ENCODE assay signal across 1 cellular context in the genomic region with DNA sequence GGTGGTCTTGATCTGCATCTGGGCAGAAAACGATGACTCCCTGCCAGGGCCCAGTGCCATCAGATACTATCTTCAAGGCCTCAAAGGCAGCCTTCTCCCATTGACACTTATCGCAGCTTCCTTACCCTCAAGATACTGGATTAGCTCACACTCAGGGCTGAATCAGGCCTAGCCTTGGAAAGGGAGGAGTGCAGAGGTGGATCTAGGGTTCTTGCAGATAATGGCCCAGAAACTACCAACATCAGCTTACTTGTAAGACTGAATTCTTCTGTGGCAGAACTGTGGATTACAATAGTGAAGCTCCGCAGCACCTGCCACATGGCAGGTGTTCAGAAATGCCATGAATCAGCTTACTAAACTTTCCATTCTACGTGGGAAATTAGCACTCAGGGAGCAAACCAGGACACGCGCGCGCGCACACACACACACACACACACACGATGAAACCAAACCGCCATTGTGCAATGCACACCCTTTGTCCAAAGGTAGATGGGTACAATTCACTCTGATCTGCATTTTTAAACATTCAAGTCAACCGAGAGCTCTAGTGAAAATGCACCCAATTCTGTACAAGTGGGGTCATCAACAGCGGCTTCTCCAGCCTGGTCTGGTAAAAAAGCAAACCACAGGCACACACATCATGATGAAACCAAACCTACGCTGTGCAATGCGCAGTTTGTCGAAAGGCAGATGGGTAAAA.
A peak's percentile ranks its signal among the peaks of the same experiment; 100 is the strongest.
TF ChIP-seq lines count a peak whose summit lies in the region.

No MANE protein-coding gene starts in this region.

TF ChIP-seq in HepG2, 621 proteins besides CTCF, POLR2A, EP300 and RAD21 (continued from another document and continues in another):
- TF ChIP-seq GLI4 (CRISPR knock-in tag; IDR thresholded peaks at IDR 0.05; ENCODE audit: borderline replicate concordance), result no peak
- no peak for TF ChIP-seq ZNF747 (CRISPR knock-in tag; IDR thresholded peaks at IDR 0.05; ENCODE audit: borderline replicate concordance)
- TF ChIP-seq ZNF383 (CRISPR knock-in tag; IDR thresholded peaks at IDR 0.05; ENCODE audit: borderline replicate concordance), result no peak
- no peak for TF ChIP-seq JUNB (CRISPR knock-in tag; IDR thresholded peaks at IDR 0.05; ENCODE audit: borderline replicate concordance)
- TF ChIP-seq MATR3 (CRISPR knock-in tag; IDR thresholded peaks at IDR 0.05), result no peak
- peak; percentile 30; the same call in 1 of the 2 replicates for TF ChIP-seq NCOA2 (CRISPR knock-in tag; IDR thresholded peaks at IDR 0.05)
- TF ChIP-seq ZSCAN30 (CRISPR knock-in tag; IDR thresholded peaks at IDR 0.05), result no peak
- no peak; the same call in 1 of the 2 replicates for TF ChIP-seq HDAC2 (CRISPR knock-in tag; IDR thresholded peaks at IDR 0.05)
- no peak for TF ChIP-seq MEF2D (CRISPR knock-in tag; IDR thresholded peaks at IDR 0.05)
- TF ChIP-seq SATB2 (CRISPR knock-in tag; IDR thresholded peaks at IDR 0.05), result no peak
- no peak for TF ChIP-seq CBX5 (CRISPR knock-in tag; IDR thresholded peaks at IDR 0.05; ENCODE audit: borderline replicate concordance)
- TF ChIP-seq ZNF564 (CRISPR knock-in tag; IDR thresholded peaks at IDR 0.05), result 0 out of 2 replicates have a peak, but pooled peaks have one; percentile 7
- TF ChIP-seq, protein P1, sequence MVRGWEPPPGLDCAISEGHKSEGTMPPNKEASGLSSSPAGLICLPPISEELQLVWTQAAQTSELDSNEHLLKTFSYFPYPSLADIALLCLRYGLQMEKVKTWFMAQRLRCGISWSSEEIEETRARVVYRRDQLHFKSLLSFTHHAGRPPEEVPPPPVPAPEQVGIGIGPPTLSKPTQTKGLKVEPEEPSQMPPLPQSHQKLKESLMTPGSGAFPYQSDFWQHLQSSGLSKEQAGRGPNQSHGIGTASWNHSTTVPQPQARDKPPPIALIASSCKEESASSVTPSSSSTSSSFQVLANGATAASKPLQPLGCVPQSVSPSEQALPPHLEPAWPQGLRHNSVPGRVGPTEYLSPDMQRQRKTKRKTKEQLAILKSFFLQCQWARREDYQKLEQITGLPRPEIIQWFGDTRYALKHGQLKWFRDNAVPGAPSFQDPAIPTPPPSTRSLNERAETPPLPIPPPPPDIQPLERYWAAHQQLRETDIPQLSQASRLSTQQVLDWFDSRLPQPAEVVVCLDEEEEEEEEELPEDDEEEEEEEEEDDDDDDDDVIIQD (CRISPR knock-in tag; IDR thresholded peaks at IDR 0.05; ENCODE audit: low read depth), result no peak
- no peak for TF ChIP-seq ZNF552 (CRISPR knock-in tag; IDR thresholded peaks at IDR 0.05; ENCODE audit: borderline replicate concordance)
- no peak for TF ChIP-seq MTA1 (CRISPR knock-in tag; IDR thresholded peaks at IDR 0.05; ENCODE audit: borderline replicate concordance)
- TF ChIP-seq BRD4 (CRISPR knock-in tag; IDR thresholded peaks at IDR 0.05), result 0 out of 2 replicates have a peak, but pooled peaks have one; percentile 18
- TF ChIP-seq MTF1 (CRISPR knock-in tag; IDR thresholded peaks at IDR 0.05), result no peak
- no peak for TF ChIP-seq PRPF4 (IDR thresholded peaks at IDR 0.05; ENCODE audit: low read depth, low read length, poor library complexity, severe bottlenecking)
- no peak for TF ChIP-seq HHEX (CRISPR knock-in tag; IDR thresholded peaks at IDR 0.05)
- TF ChIP-seq, protein P2, sequence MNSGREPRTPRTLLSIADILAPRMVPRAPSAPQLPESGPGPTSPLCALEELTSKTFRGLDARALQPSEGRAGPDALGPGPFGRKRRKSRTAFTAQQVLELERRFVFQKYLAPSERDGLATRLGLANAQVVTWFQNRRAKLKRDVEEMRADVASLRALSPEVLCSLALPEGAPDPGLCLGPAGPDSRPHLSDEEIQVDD (CRISPR knock-in tag; IDR thresholded peaks at IDR 0.05; ENCODE audit: borderline replicate concordance), result no peak
- TF ChIP-seq SNAPC2 (CRISPR knock-in tag; IDR thresholded peaks at IDR 0.05), result no peak; the same call in 1 of the 2 replicates
- TF ChIP-seq SRSF4 (IDR thresholded peaks at IDR 0.05; ENCODE audit: low read depth, low read length, poor library complexity, severe bottlenecking), result no peak
- TF ChIP-seq RFX5 (IDR thresholded peaks at IDR 0.05; ENCODE audit: low read depth, low read length), result no peak
- no peak for TF ChIP-seq ZFP36L1 (CRISPR knock-in tag; IDR thresholded peaks at IDR 0.05)
- no peak for TF ChIP-seq FLYWCH1 (CRISPR knock-in tag; IDR thresholded peaks at IDR 0.05)
- TF ChIP-seq ZNF572 (CRISPR knock-in tag; IDR thresholded peaks at IDR 0.05), result no peak
- TF ChIP-seq ZNF225 (CRISPR knock-in tag; IDR thresholded peaks at IDR 0.05), result no peak
- no peak for TF ChIP-seq CHCHD3 (CRISPR knock-in tag; IDR thresholded peaks at IDR 0.05)
- no peak for TF ChIP-seq FIP1L1 (IDR thresholded peaks at IDR 0.05; ENCODE audit: borderline replicate concordance, insufficient read depth, low read depth, low read length)
- TF ChIP-seq, protein P3, sequence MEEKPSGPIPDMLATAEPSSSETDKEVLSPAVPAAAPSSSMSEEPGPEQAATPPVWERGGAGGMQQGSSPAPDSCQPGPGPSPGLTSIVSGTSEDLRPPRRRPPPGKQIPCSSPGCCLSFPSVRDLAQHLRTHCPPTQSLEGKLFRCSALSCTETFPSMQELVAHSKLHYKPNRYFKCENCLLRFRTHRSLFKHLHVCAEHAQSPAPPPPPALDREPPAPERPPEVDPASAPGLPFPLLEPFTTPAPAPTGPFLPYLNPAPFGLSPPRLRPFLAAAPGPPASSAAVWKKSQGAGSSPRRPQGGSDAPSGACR (CRISPR knock-in tag; IDR thresholded peaks at IDR 0.05), result no peak
- no peak for TF ChIP-seq KDM4B (CRISPR knock-in tag; IDR thresholded peaks at IDR 0.05)
- TF ChIP-seq IKZF1 (IDR thresholded peaks at IDR 0.05), result no peak
- TF ChIP-seq ZNF337 (CRISPR knock-in tag; IDR thresholded peaks at IDR 0.05; ENCODE audit: borderline replicate concordance, low read depth), result no peak
- TF ChIP-seq, protein P4, sequence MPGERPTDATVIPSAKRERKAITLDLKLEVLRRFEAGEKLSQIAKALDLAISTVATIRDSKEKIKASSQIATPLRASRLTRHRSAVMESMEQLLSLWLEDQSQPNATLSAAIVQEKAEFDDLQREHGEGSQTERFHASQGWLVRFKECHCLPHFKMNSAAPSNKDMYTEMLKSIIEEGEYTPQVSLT (CRISPR knock-in tag; IDR thresholded peaks at IDR 0.05; ENCODE audit: borderline replicate concordance, low read depth), result no peak
- TF ChIP-seq, protein P5, sequence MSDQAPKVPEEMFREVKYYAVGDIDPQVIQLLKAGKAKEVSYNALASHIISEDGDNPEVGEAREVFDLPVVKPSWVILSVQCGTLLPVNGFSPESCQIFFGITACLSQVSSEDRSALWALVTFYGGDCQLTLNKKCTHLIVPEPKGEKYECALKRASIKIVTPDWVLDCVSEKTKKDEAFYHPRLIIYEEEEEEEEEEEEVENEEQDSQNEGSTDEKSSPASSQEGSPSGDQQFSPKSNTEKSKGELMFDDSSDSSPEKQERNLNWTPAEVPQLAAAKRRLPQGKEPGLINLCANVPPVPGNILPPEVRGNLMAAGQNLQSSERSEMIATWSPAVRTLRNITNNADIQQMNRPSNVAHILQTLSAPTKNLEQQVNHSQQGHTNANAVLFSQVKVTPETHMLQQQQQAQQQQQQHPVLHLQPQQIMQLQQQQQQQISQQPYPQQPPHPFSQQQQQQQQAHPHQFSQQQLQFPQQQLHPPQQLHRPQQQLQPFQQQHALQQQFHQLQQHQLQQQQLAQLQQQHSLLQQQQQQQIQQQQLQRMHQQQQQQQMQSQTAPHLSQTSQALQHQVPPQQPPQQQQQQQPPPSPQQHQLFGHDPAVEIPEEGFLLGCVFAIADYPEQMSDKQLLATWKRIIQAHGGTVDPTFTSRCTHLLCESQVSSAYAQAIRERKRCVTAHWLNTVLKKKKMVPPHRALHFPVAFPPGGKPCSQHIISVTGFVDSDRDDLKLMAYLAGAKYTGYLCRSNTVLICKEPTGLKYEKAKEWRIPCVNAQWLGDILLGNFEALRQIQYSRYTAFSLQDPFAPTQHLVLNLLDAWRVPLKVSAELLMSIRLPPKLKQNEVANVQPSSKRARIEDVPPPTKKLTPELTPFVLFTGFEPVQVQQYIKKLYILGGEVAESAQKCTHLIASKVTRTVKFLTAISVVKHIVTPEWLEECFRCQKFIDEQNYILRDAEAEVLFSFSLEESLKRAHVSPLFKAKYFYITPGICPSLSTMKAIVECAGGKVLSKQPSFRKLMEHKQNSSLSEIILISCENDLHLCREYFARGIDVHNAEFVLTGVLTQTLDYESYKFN (CRISPR knock-in tag; conservative IDR thresholded peaks at IDR 0.05), result no peak
- no peak for TF ChIP-seq GATA4 (IDR thresholded peaks at IDR 0.05; ENCODE audit: borderline replicate concordance, low read depth)
- TF ChIP-seq MEIS1 (CRISPR knock-in tag; IDR thresholded peaks at IDR 0.05; ENCODE audit: borderline replicate concordance), result peak; percentile 12; the same call in 1 of the 2 replicates
- TF ChIP-seq ZKSCAN8 (CRISPR knock-in tag; IDR thresholded peaks at IDR 0.05; ENCODE audit: borderline replicate concordance), result no peak
- no peak for TF ChIP-seq GABPA (IDR thresholded peaks at IDR 0.05; ENCODE audit: low read depth, low read length)
- no peak for TF ChIP-seq GABPA (CRISPR knock-in tag; IDR thresholded peaks at IDR 0.05; ENCODE audit: low read depth)
- TF ChIP-seq RBM22 (optimal IDR thresholded peaks at IDR 0.05; ENCODE audit: low read length), result no peak
- TF ChIP-seq ZNF367 (CRISPR knock-in tag; IDR thresholded peaks at IDR 0.05; ENCODE audit: borderline replicate concordance), result no peak
- TF ChIP-seq MAZ (IDR thresholded peaks at IDR 0.05; ENCODE audit: borderline replicate concordance, low read depth, low read length), result 0 out of 2 replicates have a peak, but pooled peaks have one; percentile 14
- no peak for TF ChIP-seq MAZ (CRISPR knock-in tag; IDR thresholded peaks at IDR 0.05; ENCODE audit: low read depth)
- TF ChIP-seq POLR2AphosphoS2 (IDR thresholded peaks at IDR 0.05; ENCODE audit: low read depth, low read length), result no peak
- no peak for TF ChIP-seq GZF1 (CRISPR knock-in tag; IDR thresholded peaks at IDR 0.05)
- TF ChIP-seq MED1 (CRISPR knock-in tag; IDR thresholded peaks at IDR 0.05), result peak; percentile 7; the same call in 1 of the 2 replicates
- TF ChIP-seq, protein P6, sequence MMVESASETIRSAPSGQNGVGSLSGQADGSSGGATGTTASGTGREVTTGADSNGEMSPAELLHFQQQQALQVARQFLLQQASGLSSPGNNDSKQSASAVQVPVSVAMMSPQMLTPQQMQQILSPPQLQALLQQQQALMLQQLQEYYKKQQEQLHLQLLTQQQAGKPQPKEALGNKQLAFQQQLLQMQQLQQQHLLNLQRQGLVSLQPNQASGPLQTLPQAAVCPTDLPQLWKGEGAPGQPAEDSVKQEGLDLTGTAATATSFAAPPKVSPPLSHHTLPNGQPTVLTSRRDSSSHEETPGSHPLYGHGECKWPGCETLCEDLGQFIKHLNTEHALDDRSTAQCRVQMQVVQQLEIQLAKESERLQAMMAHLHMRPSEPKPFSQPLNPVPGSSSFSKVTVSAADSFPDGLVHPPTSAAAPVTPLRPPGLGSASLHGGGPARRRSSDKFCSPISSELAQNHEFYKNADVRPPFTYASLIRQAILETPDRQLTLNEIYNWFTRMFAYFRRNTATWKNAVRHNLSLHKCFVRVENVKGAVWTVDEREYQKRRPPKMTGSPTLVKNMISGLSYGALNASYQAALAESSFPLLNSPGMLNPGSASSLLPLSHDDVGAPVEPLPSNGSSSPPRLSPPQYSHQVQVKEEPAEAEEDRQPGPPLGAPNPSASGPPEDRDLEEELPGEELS (CRISPR knock-in tag; IDR thresholded peaks at IDR 0.05), result no peak; the same call in 1 of the 2 replicates
- no peak for TF ChIP-seq ZNF567 (CRISPR knock-in tag; IDR thresholded peaks at IDR 0.05; ENCODE audit: borderline replicate concordance)
- TF ChIP-seq MEIS2 (CRISPR knock-in tag; IDR thresholded peaks at IDR 0.05), result no peak
- TF ChIP-seq, protein P7, sequence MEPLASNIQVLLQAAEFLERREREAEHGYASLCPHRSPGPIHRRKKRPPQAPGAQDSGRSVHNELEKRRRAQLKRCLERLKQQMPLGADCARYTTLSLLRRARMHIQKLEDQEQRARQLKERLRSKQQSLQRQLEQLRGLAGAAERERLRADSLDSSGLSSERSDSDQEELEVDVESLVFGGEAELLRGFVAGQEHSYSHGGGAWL (CRISPR knock-in tag; IDR thresholded peaks at IDR 0.05), result peak; percentile 47; the same call in 1 of the 2 replicates
- peak; percentile 11 for TF ChIP-seq XRCC5 (optimal IDR thresholded peaks at IDR 0.05; ENCODE audit: low read length)
- TF ChIP-seq, protein P8, sequence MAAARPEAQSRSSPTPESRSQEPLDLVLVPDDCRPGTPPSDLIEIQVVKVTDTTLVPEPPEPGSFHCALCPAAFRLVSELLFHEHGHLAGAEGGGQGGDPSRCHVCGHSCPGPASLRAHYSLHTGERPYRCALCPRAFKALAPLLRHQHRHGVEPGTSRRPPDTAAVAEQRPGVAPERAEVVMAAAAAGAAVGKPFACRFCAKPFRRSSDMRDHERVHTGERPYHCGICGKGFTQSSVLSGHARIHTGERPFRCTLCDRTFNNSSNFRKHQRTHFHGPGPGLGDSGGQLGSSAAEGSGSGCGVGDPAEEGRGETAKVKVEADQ (CRISPR knock-in tag; IDR thresholded peaks at IDR 0.05; ENCODE audit: borderline replicate concordance), result no peak
- no peak for TF ChIP-seq ZNF724P (CRISPR knock-in tag; IDR thresholded peaks at IDR 0.05; ENCODE audit: borderline replicate concordance)
- TF ChIP-seq, protein P9, sequence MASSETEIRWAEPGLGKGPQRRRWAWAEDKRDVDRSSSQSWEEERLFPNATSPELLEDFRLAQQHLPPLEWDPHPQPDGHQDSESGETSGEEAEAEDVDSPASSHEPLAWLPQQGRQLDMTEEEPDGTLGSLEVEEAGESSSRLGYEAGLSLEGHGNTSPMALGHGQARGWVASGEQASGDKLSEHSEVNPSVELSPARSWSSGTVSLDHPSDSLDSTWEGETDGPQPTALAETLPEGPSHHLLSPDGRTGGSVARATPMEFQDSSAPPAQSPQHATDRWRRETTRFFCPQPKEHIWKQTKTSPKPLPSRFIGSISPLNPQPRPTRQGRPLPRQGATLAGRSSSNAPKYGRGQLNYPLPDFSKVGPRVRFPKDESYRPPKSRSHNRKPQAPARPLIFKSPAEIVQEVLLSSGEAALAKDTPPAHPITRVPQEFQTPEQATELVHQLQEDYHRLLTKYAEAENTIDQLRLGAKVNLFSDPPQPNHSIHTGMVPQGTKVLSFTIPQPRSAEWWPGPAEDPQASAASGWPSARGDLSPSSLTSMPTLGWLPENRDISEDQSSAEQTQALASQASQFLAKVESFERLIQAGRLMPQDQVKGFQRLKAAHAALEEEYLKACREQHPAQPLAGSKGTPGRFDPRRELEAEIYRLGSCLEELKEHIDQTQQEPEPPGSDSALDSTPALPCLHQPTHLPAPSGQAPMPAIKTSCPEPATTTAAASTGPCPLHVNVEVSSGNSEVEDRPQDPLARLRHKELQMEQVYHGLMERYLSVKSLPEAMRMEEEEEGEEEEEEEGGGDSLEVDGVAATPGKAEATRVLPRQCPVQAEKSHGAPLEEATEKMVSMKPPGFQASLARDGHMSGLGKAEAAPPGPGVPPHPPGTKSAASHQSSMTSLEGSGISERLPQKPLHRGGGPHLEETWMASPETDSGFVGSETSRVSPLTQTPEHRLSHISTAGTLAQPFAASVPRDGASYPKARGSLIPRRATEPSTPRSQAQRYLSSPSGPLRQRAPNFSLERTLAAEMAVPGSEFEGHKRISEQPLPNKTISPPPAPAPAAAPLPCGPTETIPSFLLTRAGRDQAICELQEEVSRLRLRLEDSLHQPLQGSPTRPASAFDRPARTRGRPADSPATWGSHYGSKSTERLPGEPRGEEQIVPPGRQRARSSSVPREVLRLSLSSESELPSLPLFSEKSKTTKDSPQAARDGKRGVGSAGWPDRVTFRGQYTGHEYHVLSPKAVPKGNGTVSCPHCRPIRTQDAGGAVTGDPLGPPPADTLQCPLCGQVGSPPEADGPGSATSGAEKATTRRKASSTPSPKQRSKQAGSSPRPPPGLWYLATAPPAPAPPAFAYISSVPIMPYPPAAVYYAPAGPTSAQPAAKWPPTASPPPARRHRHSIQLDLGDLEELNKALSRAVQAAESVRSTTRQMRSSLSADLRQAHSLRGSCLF (CRISPR knock-in tag; IDR thresholded peaks at IDR 0.05; ENCODE audit: borderline replicate concordance), result no peak
- TF ChIP-seq ZZZ3 (CRISPR knock-in tag; IDR thresholded peaks at IDR 0.05; ENCODE audit: borderline replicate concordance), result no peak
